In the genomic region with DNA sequence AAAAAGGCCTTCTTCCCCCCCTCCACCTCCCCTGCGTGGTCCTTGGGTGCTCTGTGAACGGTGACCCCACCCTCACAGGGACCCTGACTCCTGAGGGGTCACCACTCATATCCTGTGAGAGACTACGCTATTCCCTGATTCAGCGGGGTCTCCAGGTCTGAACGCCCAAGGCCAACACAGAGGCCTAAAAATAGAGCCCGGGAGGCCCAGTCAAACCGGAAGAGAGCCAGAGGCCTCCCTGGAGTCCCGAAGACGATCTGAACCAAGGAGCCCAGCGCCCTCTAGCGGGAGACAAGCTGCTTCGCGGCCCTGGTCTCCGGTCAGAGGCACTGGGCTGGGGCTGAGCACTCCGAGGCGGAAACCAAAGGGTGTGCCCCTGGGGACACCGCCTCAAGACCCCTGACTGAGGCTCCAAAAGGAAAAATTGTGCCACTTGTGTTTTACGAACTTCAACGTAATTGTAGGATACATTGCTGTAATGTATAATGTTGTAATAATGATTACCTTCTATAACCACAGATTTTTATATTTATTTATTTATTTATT, we compare ENCODE assay signal across 8 cellular contexts. TPM values are rescaled to one million over a fixed set of nuclear protein-coding genes. Genes with fewer than 3 reads are reported as not detected.
DNase-seq lines count a peak whose midpoint lies in the region; TF ChIP-seq lines count a peak whose summit lies in the region.

No MANE protein-coding gene starts in this region.

- DNase-seq in CD8-positive, alpha-beta memory T cell = peak; percentile 87 to 96 (median 92)
- DNase-seq in GM20000 (ENCODE audit: low spot score) = peak; percentile 90
- DNase-seq in HPDE6-E6E7 (ENCODE audit: extremely low spot score) = peak; percentile 93
- DNase-seq in NCI-H774 (lab: John Stamatoyannopoulos, UW) = peak; percentile 94
- peak; percentile 93 to 95 for DNase-seq in activated CD4-positive, alpha-beta T cell treated with anti-CD3 and anti-CD28 coated beads, Interleukin-2, amount 50 U/mL, for 4 hours
- DNase-seq in dorsolateral prefrontal cortex = peak; percentile 88 to 94 (median 92)
- DNase-seq in medulla oblongata (ENCODE audit: extremely low spot score) = peak; percentile 99
- peak; percentile 95 to 98 (median 96) for DNase-seq in stimulated activated CD4-positive, alpha-beta T cell treated with anti-CD3 and anti-CD28 coated beads, TNF-alpha, amount 100 ng/mL, for 24 hours (ENCODE audit: low read depth in 3 of 3)

- H3K36me3 Mint-ChIP-seq in CD8-positive, alpha-beta memory T cell = no peaks in the 10 kb centered on the region

- H3K4me3 Mint-ChIP-seq in CD8-positive, alpha-beta memory T cell = peak overlapping the region in 6 of 7 donors; percentile 29 to 81 (median 64)

- H3K4me3 ChIP-seq in CD8-positive, alpha-beta memory T cell (ENCODE audit: low read length) = peak overlapping the region; percentile 20
- peak overlapping the region in 42 of 59 donors; percentile 0 to 54 (median 26) for H3K4me3 ChIP-seq in dorsolateral prefrontal cortex

- no peaks in the 10 kb centered on the region for H3K9me3 ChIP-seq in CD8-positive, alpha-beta memory T cell (ENCODE audit: low read length)

- CTCF ChIA-PET in CD8-positive, alpha-beta memory T cell (lab: Charles Lee) = interaction anchor here (0.6 to 5.5 kb wide), 21 partner anchors 18 to 403 kb away, joined by 3 to 47 read pairs (median 4); partner anchors contain the start of gene ITPKB

- H3K9me3 Mint-ChIP-seq in CD8-positive, alpha-beta memory T cell = no peaks in the 10 kb centered on the region

- no peaks in the 10 kb centered on the region for H3K36me3 ChIP-seq in CD8-positive, alpha-beta memory T cell (ENCODE audit: insufficient read depth, low read length)

- peaks cover 14 to 16% (median 15%) of the 10 kb centered on the region in 3 donors for H3K4me1 Mint-ChIP-seq in CD8-positive, alpha-beta memory T cell

- H3K27me3 Mint-ChIP-seq in CD8-positive, alpha-beta memory T cell = peaks cover 0 to 5% of the 10 kb centered on the region in 2 donors

- peaks cover 11% of the 10 kb centered on the region for H3K4me1 ChIP-seq in CD8-positive, alpha-beta memory T cell (ENCODE audit: insufficient read depth, low read length)

- peak; percentile 89 for TF ChIP-seq CTCF in GM20000 (IDR thresholded peaks at IDR 0.05; ENCODE audit: extremely low read depth, missing control alignments)
- peak; percentile 88 to 100 (median 98) for TF ChIP-seq CTCF in dorsolateral prefrontal cortex (IDR thresholded peaks at IDR 0.05 in 54 of 56, conservative IDR thresholded peaks at IDR 0.05 in 2 of 56; ENCODE audit: low read depth in 1 of 56, partially characterized antibody in 56 of 56)

- peak overlapping the region; percentile 59 for H3K27ac ChIP-seq in CD8-positive, alpha-beta memory T cell (ENCODE audit: low read depth, low read length)
- H3K27ac ChIP-seq in dorsolateral prefrontal cortex = peak overlapping the region in 57 of 59 donors; percentile 2 to 92 (median 77)

- no peaks in the 10 kb centered on the region for H3K27me3 ChIP-seq in CD8-positive, alpha-beta memory T cell (ENCODE audit: insufficient read depth, low read length, poor library complexity, severe bottlenecking)
- H3K27me3 ChIP-seq in dorsolateral prefrontal cortex = no peaks in the 10 kb centered on the region

- H3K27ac Mint-ChIP-seq in CD8-positive, alpha-beta memory T cell = peak overlapping the region in 6 of 8 donors; percentile 41 to 93 (median 88)

- intact Hi-C loops in dorsolateral prefrontal cortex (cut with DNase I) = loop anchor here (1.0 to 10.0 kb wide), 8 partner anchors 91 to 403 kb away; partner anchors contain the start of genes ITPKB (in 1 of the 2) and STUM (in 1 of the 2)

- POLR2A ChIA-PET in CD8-positive, alpha-beta memory T cell (lab: Charles Lee) = interaction anchor here (0.5 to 1.1 kb wide), 4 partner anchors 52 to 195 kb away, joined by 3 to 4 read pairs (median 3); partner anchors contain the start of gene ITPKB

RNA-seq across cellular contexts. Expression of gene PSEN2, which starts 42.4 kb away (rescaled TPM):
- 10 to 100 TPM; 10.2 to 10.5 TPM for total RNA-seq in CD8-positive, alpha-beta memory T cell
- 9.8 TPM for polyA plus RNA-seq in CD8-positive, alpha-beta memory T cell
- total RNA-seq in dorsolateral prefrontal cortex = 10 to 100 TPM; 10.2 to 38.9 (median 24.1) TPM

Comparison
In these comparisons a context has a peak if more than half of its experiments do, and no peak if none do; other contexts are left out.
1. Peak in every context shown above with its lines: DNase-seq, H3K4me3 ChIP-seq and H3K27ac ChIP-seq.